ENCODE assay signal across 1 cellular context in genomic region chr2:208265807-208266640, GRCh38.
TF ChIP-seq lines count a peak whose summit lies in the region.

Gene PIKFYVE, plus strand, starts transcription at chr2:208266255. Its CDS starts 5,265 bp downstream, at chr2:208271520.

TF ChIP-seq in HepG2, 621 proteins besides CTCF, POLR2A, EP300 and RAD21 (continued from another document and continues in another):
- TF ChIP-seq LRRFIP1 (CRISPR knock-in tag; conservative IDR thresholded peaks at IDR 0.05) (no peak), ZNF703 (CRISPR knock-in tag; IDR thresholded peaks at IDR 0.05; ENCODE audit: borderline replicate concordance) (peak; percentile 77; the same call in 1 of the 2 replicates), KDM5A (IDR thresholded peaks at IDR 0.05; ENCODE audit: borderline replicate concordance, low read length) (peak; percentile 81), SP1 (IDR thresholded peaks at IDR 0.05) (no peak), SP1 (CRISPR knock-in tag; IDR thresholded peaks at IDR 0.05) (peak; percentile 81), ZIK1 (CRISPR knock-in tag; IDR thresholded peaks at IDR 0.05; ENCODE audit: borderline replicate concordance, low read depth) (peak; percentile 42; the same call in 1 of the 2 replicates), EZH2 (conservative IDR thresholded peaks at IDR 0.05; ENCODE audit: low read depth, low read length) (no peak), CBX2 (IDR thresholded peaks at IDR 0.05; ENCODE audit: low read depth, low read length) (no peak), CBX2 (CRISPR knock-in tag; IDR thresholded peaks at IDR 0.05; ENCODE audit: low read depth) (no peak; the same call in 1 of the 2 replicates), EED (CRISPR knock-in tag; IDR thresholded peaks at IDR 0.05) (no peak; the same call in none of the 2 replicates), ZNF430 (CRISPR knock-in tag; IDR thresholded peaks at IDR 0.05) (peak; percentile 93; the same call in 1 of the 2 replicates), SP2 (CRISPR knock-in tag; IDR thresholded peaks at IDR 0.05) (no peak), MLX (CRISPR knock-in tag; IDR thresholded peaks at IDR 0.05) (peak; percentile 97), GLMP (CRISPR knock-in tag; IDR thresholded peaks at IDR 0.05; ENCODE audit: borderline replicate concordance) (no peak), ELF4 (CRISPR knock-in tag; IDR thresholded peaks at IDR 0.05; ENCODE audit: borderline replicate concordance) (peak; percentile 81), IRX3 (CRISPR knock-in tag; IDR thresholded peaks at IDR 0.05; ENCODE audit: borderline replicate concordance, low read depth) (peak; percentile 46; the same call in 1 of the 2 replicates), PRMT3 (CRISPR knock-in tag; IDR thresholded peaks at IDR 0.05; ENCODE audit: borderline replicate concordance, low read depth) (peak; percentile 23; the same call in 1 of the 2 replicates), BRCA1 (CRISPR knock-in tag; IDR thresholded peaks at IDR 0.05) (peak; percentile 95; the same call in 1 of the 2 replicates), ZNF749 (CRISPR knock-in tag; IDR thresholded peaks at IDR 0.05; ENCODE audit: borderline replicate concordance) (peak; percentile 74; the same call in 1 of the 2 replicates), ZNF431 (CRISPR knock-in tag; IDR thresholded peaks at IDR 0.05; ENCODE audit: borderline replicate concordance, low read depth) (peak; percentile 92), MLLT10 (CRISPR knock-in tag; IDR thresholded peaks at IDR 0.05) (no peak), ZSCAN12 (CRISPR knock-in tag; IDR thresholded peaks at IDR 0.05) (no peak), ZFX (CRISPR knock-in tag; IDR thresholded peaks at IDR 0.05; ENCODE audit: low read depth) (peak; percentile 95), MTA1 (CRISPR knock-in tag; IDR thresholded peaks at IDR 0.05; ENCODE audit: borderline replicate concordance) (peak; percentile 91), ZBTB26 (CRISPR knock-in tag; IDR thresholded peaks at IDR 0.05; ENCODE audit: borderline replicate concordance) (peak; percentile 35), FOXA1 (IDR thresholded peaks at IDR 0.05) (no peak), FOXA1 (CRISPR knock-in tag; IDR thresholded peaks at IDR 0.05) (no peak; the same call in 1 of the 2 replicates), GATAD1 (CRISPR knock-in tag; IDR thresholded peaks at IDR 0.05) (peak; percentile 89), FOXP1 (IDR thresholded peaks at IDR 0.05) (no peak), FOXP1 (CRISPR knock-in tag; IDR thresholded peaks at IDR 0.05) (peak; percentile 61), DPF2 (CRISPR knock-in tag; IDR thresholded peaks at IDR 0.05; ENCODE audit: borderline replicate concordance, low read depth) (peak; percentile 45; the same call in 1 of the 2 replicates), FOXC1 (CRISPR knock-in tag; IDR thresholded peaks at IDR 0.05; ENCODE audit: borderline replicate concordance) (peak; percentile 90; the same call in 1 of the 2 replicates), ZNF264 (CRISPR knock-in tag; IDR thresholded peaks at IDR 0.05) (peak; percentile 58), RNF219 (CRISPR knock-in tag; IDR thresholded peaks at IDR 0.05) (peak; percentile 21; the same call in 1 of the 2 replicates), CAMTA2 (CRISPR knock-in tag; IDR thresholded peaks at IDR 0.05; ENCODE audit: borderline replicate concordance) (peak; percentile 76; the same call in 1 of the 2 replicates), ZNF350 (CRISPR knock-in tag; IDR thresholded peaks at IDR 0.05; ENCODE audit: borderline replicate concordance, low read depth) (peak; percentile 100), ZNF44 (CRISPR knock-in tag; IDR thresholded peaks at IDR 0.05) (peak; percentile 91; the same call in 1 of the 2 replicates), ZNF878 (CRISPR knock-in tag; IDR thresholded peaks at IDR 0.05) (peak; percentile 93; the same call in 1 of the 2 replicates), TSC22D2 (CRISPR knock-in tag; IDR thresholded peaks at IDR 0.05; ENCODE audit: borderline replicate concordance) (no peak; the same call in 1 of the 2 replicates), SNAPC2 (CRISPR knock-in tag; IDR thresholded peaks at IDR 0.05) (no peak), HNRNPL (IDR thresholded peaks at IDR 0.05; ENCODE audit: low read depth, low read length) (peak; percentile 71; the same call in 1 of the 2 replicates), ZNF20 (CRISPR knock-in tag; IDR thresholded peaks at IDR 0.05) (no peak), ZNF513 (CRISPR knock-in tag; conservative IDR thresholded peaks at IDR 0.05) (no peak)
- TF ChIP-seq, protein P1, sequence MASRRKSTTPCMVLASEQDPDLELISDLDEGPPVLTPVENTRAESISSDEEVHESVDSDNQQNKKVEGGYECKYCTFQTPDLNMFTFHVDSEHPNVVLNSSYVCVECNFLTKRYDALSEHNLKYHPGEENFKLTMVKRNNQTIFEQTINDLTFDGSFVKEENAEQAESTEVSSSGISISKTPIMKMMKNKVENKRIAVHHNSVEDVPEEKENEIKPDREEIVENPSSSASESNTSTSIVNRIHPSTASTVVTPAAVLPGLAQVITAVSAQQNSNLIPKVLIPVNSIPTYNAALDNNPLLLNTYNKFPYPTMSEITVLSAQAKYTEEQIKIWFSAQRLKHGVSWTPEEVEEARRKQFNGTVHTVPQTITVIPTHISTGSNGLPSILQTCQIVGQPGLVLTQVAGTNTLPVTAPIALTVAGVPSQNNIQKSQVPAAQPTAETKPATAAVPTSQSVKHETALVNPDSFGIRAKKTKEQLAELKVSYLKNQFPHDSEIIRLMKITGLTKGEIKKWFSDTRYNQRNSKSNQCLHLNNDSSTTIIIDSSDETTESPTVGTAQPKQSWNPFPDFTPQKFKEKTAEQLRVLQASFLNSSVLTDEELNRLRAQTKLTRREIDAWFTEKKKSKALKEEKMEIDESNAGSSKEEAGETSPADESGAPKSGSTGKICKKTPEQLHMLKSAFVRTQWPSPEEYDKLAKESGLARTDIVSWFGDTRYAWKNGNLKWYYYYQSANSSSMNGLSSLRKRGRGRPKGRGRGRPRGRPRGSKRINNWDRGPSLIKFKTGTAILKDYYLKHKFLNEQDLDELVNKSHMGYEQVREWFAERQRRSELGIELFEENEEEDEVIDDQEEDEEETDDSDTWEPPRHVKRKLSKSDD (CRISPR knock-in tag; IDR thresholded peaks at IDR 0.05; ENCODE audit: low read depth), result peak; percentile 55; the same call in 1 of the 2 replicates
- TF ChIP-seq, protein P2, sequence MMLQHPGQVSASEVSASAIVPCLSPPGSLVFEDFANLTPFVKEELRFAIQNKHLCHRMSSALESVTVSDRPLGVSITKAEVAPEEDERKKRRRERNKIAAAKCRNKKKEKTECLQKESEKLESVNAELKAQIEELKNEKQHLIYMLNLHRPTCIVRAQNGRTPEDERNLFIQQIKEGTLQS (CRISPR knock-in tag; IDR thresholded peaks at IDR 0.05), result no peak
- TF ChIP-seq, protein P3, sequence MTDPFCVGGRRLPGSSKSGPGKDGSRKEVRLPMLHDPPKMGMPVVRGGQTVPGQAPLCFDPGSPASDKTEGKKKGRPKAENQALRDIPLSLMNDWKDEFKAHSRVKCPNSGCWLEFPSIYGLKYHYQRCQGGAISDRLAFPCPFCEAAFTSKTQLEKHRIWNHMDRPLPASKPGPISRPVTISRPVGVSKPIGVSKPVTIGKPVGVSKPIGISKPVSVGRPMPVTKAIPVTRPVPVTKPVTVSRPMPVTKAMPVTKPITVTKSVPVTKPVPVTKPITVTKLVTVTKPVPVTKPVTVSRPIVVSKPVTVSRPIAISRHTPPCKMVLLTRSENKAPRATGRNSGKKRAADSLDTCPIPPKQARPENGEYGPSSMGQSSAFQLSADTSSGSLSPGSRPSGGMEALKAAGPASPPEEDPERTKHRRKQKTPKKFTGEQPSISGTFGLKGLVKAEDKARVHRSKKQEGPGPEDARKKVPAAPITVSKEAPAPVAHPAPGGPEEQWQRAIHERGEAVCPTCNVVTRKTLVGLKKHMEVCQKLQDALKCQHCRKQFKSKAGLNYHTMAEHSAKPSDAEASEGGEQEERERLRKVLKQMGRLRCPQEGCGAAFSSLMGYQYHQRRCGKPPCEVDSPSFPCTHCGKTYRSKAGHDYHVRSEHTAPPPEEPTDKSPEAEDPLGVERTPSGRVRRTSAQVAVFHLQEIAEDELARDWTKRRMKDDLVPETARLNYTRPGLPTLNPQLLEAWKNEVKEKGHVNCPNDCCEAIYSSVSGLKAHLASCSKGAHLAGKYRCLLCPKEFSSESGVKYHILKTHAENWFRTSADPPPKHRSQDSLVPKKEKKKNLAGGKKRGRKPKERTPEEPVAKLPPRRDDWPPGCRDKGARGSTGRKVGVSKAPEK (CRISPR knock-in tag; IDR thresholded peaks at IDR 0.05; ENCODE audit: borderline replicate concordance), result no peak
- TF ChIP-seq, protein P4, sequence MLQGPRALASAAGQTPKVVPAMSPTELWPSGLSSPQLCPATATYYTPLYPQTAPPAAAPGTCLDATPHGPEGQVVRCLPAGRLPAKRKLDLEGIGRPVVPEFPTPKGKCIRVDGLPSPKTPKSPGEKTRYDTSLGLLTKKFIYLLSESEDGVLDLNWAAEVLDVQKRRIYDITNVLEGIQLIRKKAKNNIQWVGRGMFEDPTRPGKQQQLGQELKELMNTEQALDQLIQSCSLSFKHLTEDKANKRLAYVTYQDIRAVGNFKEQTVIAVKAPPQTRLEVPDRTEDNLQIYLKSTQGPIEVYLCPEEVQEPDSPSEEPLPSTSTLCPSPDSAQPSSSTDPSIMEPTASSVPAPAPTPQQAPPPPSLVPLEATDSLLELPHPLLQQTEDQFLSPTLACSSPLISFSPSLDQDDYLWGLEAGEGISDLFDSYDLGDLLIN (CRISPR knock-in tag; IDR thresholded peaks at IDR 0.05; ENCODE audit: borderline replicate concordance), result no peak
